Comparison of ENCODE assay signal across 22 cellular contexts in the genomic region with DNA sequence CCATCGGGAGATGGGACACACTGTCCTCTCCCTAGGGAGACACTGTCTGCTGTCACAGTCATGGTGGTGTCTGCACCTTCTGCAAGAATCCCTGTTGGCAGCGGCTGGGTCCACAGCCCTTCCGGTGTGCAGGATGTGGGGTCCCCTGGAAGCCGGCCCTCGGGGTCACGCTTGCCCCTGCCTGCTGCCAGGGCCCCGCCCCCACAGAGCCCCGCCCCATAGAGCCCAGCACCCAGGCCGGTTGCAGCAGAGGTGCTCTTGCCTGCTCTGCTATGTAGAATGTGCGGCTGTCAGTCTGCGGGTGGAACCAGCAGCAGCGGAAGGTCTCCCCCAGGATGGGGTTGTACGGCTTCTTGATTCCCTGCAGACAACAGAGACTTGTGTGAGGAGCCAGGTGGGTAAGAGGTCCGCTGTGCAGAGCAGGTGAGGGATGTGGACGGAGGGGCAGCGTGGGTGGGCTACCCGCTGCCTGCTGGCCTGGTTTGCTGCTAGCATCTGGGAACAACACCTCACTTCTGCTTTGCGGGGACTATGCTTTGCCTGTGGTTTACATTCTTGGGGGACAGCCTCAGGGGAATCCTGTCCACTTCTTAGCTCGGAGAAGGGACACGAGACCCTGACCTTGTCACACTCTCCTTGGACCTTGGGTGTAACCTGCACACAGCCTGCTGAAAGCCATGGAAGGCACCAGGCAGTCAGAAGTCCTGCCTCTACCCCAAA. TPM values are rescaled to one million over a fixed set of nuclear protein-coding genes. Genes with fewer than 3 reads are reported as not detected.
DNase-seq lines count a peak whose midpoint lies in the region; ATAC-seq, FAIRE-seq and TF ChIP-seq lines count a peak whose summit lies in the region.
"Had no signal": no experiment of that assay in that cellular context is flagged by ENCODE, and none has a peak within 500 bp of the region (broad histone marks: within the 10 kb centered on the region; RNA-seq: fewer than 3 reads in every experiment).

No MANE protein-coding gene starts in this region.

- no peak for TF ChIP-seq EP300 in SK-N-SH (IDR thresholded peaks at IDR 0.05; ENCODE audit: borderline replicate concordance in 1 of 2, low read depth in 1 of 2, low read length in 1 of 2)

- no peaks in the 10 kb centered on the region for H3K9me3 ChIP-seq in SK-N-SH
- H3K9me3 ChIP-seq: mucosa of descending colon, psoas muscle, tibial nerve had no signal

- intact Hi-C loops in sciatic nerve (cut with DNase I) = loop anchor here (10.0 kb wide), 1 partner anchor 123 kb away; no protein-coding TSS in a partner anchor

- H4K20me1 ChIP-seq in SK-N-SH (ENCODE audit: insufficient read depth) = no peaks in the 10 kb centered on the region

- H3K27me3 ChIP-seq in SK-N-SH (ENCODE audit: insufficient read depth) (no peaks in the 10 kb centered on the region), H7 (ENCODE audit: control insufficient read depth, insufficient read depth, low read length) (no peaks in the 10 kb centered on the region)
- H3K27me3 ChIP-seq: tibial nerve had no signal

- H3K36me3 ChIP-seq in SK-N-SH (replicated peaks in 1 of 2; ENCODE audit: control insufficient read depth in 1 of 2, insufficient read depth in 2 of 2, low read length in 1 of 2) (peaks cover 0 to 11% of the 10 kb centered on the region in 2 experiments), H7 (replicated peaks; ENCODE audit: control insufficient read depth, insufficient read depth, low read length) (no peaks in the 10 kb centered on the region)

- TF ChIP-seq RAD21 in SK-N-SH (IDR thresholded peaks at IDR 0.05; ENCODE audit: low read length) = no peak

- no peak for TF ChIP-seq CTCF in SK-N-SH (IDR thresholded peaks at IDR 0.05)

- no peak for FAIRE-seq in HTR-8/SVneo (lab: Jason Lieb, UNC)
- FAIRE-seq: bronchial epithelial cell, GM12878 had no signal

- DNase-seq in SK-N-SH (peak; percentile 25), H7 (peak; percentile 79), germinal center (ENCODE audit: low spot score) (peak; percentile 2), sciatic nerve (ENCODE audit: low spot score) (peak; percentile 56), HTR-8/SVneo (ENCODE audit: insufficient read length, low spot score) (no peak), cerebellar nuclear complex (lab: John Stamatoyannopoulos, UW) (no peak), DMS79 treated with DMSO at 0.1 percent for 48 hours (lab: John Stamatoyannopoulos, UW) (no peak)
- DNase-seq: activated CD4-positive, alpha-beta T cell treated with anti-CD3 and anti-CD28 coated beads, Interleukin-2, amount 50 U/mL, for 48 hours; activated naive CD4-positive, alpha-beta T cell treated with anti-CD3 and anti-CD28 coated beads for 36 hours; amniotic stem cell; GOT3; mucosa of descending colon; NCI-H1105 treated with DMSO at 0.1 percent for 48 hours; stimulated activated CD4-positive, alpha-beta T cell treated with anti-CD3 and anti-CD28 coated beads, Interleukin-2, amount 100 ng/mL, for 48 hours had no signal

- WGBS in SK-N-SH (ENCODE audit: low lambda C conversion rate) = 93% methylated on average over 16 of the region's 20 CpGs

- H3K79me2 ChIP-seq in SK-N-SH (ENCODE audit: insufficient read depth) = no peaks in the 10 kb centered on the region

- H2AFZ ChIP-seq in SK-N-SH (ENCODE audit: low read depth) = no peak overlapping the region

- no peak overlapping the region for H3K9ac ChIP-seq in SK-N-SH

- POLR2A ChIA-PET in SK-N-SH (lab: Yijun Ruan, JAX) = no interaction called here

- H3F3A ChIP-seq in SK-N-SH (replicated peaks; ENCODE audit: insufficient read depth) = no peaks in the 10 kb centered on the region

- H3K4me3 ChIP-seq in SK-N-SH (ENCODE audit: low read depth in 2 of 2, low read length in 1 of 2) = no peak overlapping the region
- no peak overlapping the region for H3K4me3 ChIP-seq in H7 (ENCODE audit: insufficient read depth, low read depth, low read length)
- H3K4me3 ChIP-seq: GM12878, mucosa of descending colon, psoas muscle, smooth muscle cell, tibial nerve had no signal

- no peak for ATAC-seq in SK-N-SH treated with all-trans-retinoic acid at 6 μM for 48 hours
- no peak for ATAC-seq in sciatic nerve
- ATAC-seq: GM12878, mucosa of descending colon, psoas muscle had no signal

- no peak overlapping the region for H3K4me2 ChIP-seq in SK-N-SH
- H3K4me2 ChIP-seq: smooth muscle cell had no signal

- no peaks in the 10 kb centered on the region for H3K4me1 ChIP-seq in SK-N-SH (ENCODE audit: control insufficient read depth in 1 of 2, insufficient read depth in 2 of 2, low read depth in 1 of 2, low read length in 1 of 2)
- H3K4me1 ChIP-seq: psoas muscle, tibial nerve had no signal

- H3K9me2 ChIP-seq in SK-N-SH = no peaks in the 10 kb centered on the region

- CTCF ChIA-PET in SK-N-SH (lab: Yijun Ruan, JAX) = interaction anchor here (1.1 to 2.8 kb wide), 2 partner anchors 10 to 65 kb away, joined by 7 to 10 read pairs (median 9); no protein-coding TSS in a partner anchor

- no peak overlapping the region for H3K27ac ChIP-seq in SK-N-SH (ENCODE audit: low read depth in 2 of 2, low read length in 1 of 2)
- H3K27ac ChIP-seq: 22Rv1, HL-60, psoas muscle had no signal

TF ChIP-seq in SK-N-SH, 30 proteins besides CTCF, POLR2A, EP300 and RAD21 (continues in another document):
- TF ChIP-seq, protein P1, sequence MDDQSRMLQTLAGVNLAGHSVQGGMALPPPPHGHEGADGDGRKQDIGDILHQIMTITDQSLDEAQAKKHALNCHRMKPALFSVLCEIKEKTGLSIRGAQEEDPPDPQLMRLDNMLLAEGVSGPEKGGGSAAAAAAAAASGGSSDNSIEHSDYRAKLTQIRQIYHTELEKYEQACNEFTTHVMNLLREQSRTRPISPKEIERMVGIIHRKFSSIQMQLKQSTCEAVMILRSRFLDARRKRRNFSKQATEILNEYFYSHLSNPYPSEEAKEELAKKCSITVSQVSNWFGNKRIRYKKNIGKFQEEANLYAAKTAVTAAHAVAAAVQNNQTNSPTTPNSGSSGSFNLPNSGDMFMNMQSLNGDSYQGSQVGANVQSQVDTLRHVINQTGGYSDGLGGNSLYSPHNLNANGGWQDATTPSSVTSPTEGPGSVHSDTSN (IDR thresholded peaks at IDR 0.05) = no peak
- TF ChIP-seq, protein P2, sequence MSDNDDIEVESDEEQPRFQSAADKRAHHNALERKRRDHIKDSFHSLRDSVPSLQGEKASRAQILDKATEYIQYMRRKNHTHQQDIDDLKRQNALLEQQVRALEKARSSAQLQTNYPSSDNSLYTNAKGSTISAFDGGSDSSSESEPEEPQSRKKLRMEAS (IDR thresholded peaks at IDR 0.05; ENCODE audit: low read depth) = no peak
- TF ChIP-seq YY1 (IDR thresholded peaks at IDR 0.05; ENCODE audit: low read depth) (no peak), FOSL2 (IDR thresholded peaks at IDR 0.05; ENCODE audit: borderline replicate concordance, low read depth) (no peak), FOXM1 (IDR thresholded peaks at IDR 0.05; ENCODE audit: low read depth) (no peak), EZH2phosphoT487 (IDR thresholded peaks at IDR 0.05; ENCODE audit: borderline replicate concordance, low read depth) (no peak), SIN3A (IDR thresholded peaks at IDR 0.05; ENCODE audit: borderline replicate concordance, low read depth, low read length) (no peak)

TF ChIP-seq in SK-N-SH treated with all-trans-retinoic acid at 6 μM for 48 hours, 23 proteins besides CTCF, POLR2A, EP300 and RAD21:
- no peak for TF ChIP-seq ZFP30 (CRISPR knock-in tag; IDR thresholded peaks at IDR 0.05)
- no peak for TF ChIP-seq GLIS3 (CRISPR knock-in tag; IDR thresholded peaks at IDR 0.05)
- TF ChIP-seq ZNF70 (CRISPR knock-in tag; IDR thresholded peaks at IDR 0.05) = no peak
- TF ChIP-seq, protein P3, sequence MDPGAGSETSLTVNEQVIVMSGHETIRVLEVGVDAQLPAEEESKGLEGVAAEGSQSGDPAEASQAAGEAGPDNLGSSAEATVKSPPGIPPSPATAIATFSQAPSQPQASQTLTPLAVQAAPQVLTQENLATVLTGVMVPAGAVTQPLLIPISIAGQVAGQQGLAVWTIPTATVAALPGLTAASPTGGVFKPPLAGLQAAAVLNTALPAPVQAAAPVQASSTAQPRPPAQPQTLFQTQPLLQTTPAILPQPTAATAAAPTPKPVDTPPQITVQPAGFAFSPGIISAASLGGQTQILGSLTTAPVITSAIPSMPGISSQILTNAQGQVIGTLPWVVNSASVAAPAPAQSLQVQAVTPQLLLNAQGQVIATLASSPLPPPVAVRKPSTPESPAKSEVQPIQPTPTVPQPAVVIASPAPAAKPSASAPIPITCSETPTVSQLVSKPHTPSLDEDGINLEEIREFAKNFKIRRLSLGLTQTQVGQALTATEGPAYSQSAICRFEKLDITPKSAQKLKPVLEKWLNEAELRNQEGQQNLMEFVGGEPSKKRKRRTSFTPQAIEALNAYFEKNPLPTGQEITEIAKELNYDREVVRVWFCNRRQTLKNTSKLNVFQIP (CRISPR knock-in tag; IDR thresholded peaks at IDR 0.05; ENCODE audit: borderline replicate concordance, low read depth) = no peak
- no peak for TF ChIP-seq ZC3H10 (CRISPR knock-in tag; IDR thresholded peaks at IDR 0.05)

RNA-seq across cellular contexts. Expression of a gene that starts 44.9 kb away (rescaled TPM):
- 52.1 and 65.2 TPM in 2 replicates for polyA plus RNA-seq in SK-N-SH (2012; rRNA removed)
- 44.2 and 44.3 TPM in 2 replicates for polyA plus RNA-seq in SK-N-SH (2012; cell fraction: cytosol; rRNA removed)
- polyA plus RNA-seq in SK-N-SH (2012; cell fraction: nucleus; rRNA removed) = 139 and 179 TPM in 2 replicates
- total RNA-seq in H7 (2014; rRNA removed; shearing (Covaris generic)) = 56.0 and 76.2 TPM in 2 replicates
- 42.3 TPM for total RNA-seq in sciatic nerve

Comparison
In these comparisons a context has a peak if more than half of its experiments do, and no peak if none do; other contexts are left out.
1. DNase-seq: peak in SK-N-SH (single experiment), H7 (single experiment), germinal center (single experiment) and sciatic nerve (single experiment); none in HTR-8/SVneo (single experiment), cerebellar nuclear complex (0 of 2) and DMS79 treated with DMSO at 0.1 percent for 48 hours (single experiment).